ENCODE assay signal across 19 cellular contexts in the genomic region with DNA sequence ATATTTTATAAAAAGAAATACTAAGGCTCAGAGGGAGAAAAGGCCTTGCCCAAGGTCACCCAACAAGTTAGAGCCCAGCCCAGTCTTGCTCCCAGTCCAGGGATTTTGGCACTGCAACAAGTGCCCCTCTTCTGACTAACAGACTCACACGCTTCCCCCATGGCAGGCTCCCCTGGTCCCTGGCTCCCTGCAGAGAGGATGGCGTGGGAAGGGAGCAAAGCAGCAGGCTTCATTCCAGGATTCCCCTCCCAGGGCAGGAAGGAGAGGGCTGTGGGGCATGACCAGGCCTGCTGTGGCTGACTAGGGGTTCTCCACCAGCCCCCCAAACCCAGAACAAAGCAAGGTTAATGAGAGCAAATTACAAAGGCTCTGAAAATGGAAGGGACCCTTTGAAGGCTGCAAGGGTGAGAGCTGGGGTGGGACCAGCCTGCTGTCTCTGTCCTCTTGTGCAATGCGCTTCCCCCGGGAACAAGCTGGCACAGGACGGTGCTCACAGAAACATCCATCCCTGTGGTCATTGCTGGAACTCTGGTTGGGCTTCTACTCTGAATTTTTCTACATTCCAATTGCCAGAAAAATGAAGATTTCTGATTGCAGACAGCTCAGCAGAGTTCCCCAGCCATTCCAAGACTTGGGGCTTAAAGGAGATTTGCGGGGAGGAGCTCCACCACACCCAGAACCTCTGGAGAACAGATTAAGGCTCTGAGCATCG. TPM values are rescaled to one million over a fixed set of nuclear protein-coding genes. Genes with fewer than 3 reads are reported as not detected.
A peak's percentile ranks its signal among the peaks of the same experiment; 100 is the strongest.
DNase-seq lines count a peak whose midpoint lies in the region; ATAC-seq and TF ChIP-seq lines count a peak whose summit lies in the region.
"Had no signal": no experiment of that assay in that cellular context is flagged by ENCODE, and none has a peak within 500 bp of the region (broad histone marks: within the 10 kb centered on the region; RNA-seq: fewer than 3 reads in every experiment).

No MANE protein-coding gene starts in this region.

- H3K4me1 ChIP-seq in gastroesophageal sphincter, result no peaks in the 10 kb centered on the region
- H3K4me1 ChIP-seq: BLaER1 treated with 17β-estradiol and CSF1 and Interleukin-3, amounts not matched to agents 10 nM and 100 nM had no signal

- peaks cover 10% of the 10 kb centered on the region for H3K27me3 ChIP-seq in gastroesophageal sphincter
- H3K27me3 ChIP-seq: BLaER1 treated with 17β-estradiol and CSF1 and Interleukin-3, amounts not matched to agents 10 nM and 100 nM; neutrophil had no signal

- no peak overlapping the region for H3K4me3 ChIP-seq in gastroesophageal sphincter
- H3K4me3 ChIP-seq: BLaER1 treated with 17β-estradiol and CSF1 and Interleukin-3, amounts not matched to agents 10 nM and 100 nM; GM12878 had no signal

- TF ChIP-seq CTCF in gastroesophageal sphincter (IDR thresholded peaks at IDR 0.05), result no peak

- DNase-seq in EH (ENCODE audit: low read depth), result peak; percentile 81
- DNase-seq in astrocyte of the hippocampus (ENCODE audit: low read depth, low spot score), result peak; percentile 39
- no peak for DNase-seq in sciatic nerve (ENCODE audit: low spot score)
- DNase-seq in NCI-H128 (lab: John Stamatoyannopoulos, UW; ENCODE audit: unreplicated experiment), result no peak
- DNase-seq in NCI-H510A treated with DMSO at 0.1 percent for 48 hours (lab: John Stamatoyannopoulos, UW), result no peak
- DNase-seq in caudate nucleus (lab: John Stamatoyannopoulos, UW), result no peak
- DNase-seq: activated CD4-positive, alpha-beta T cell treated with anti-CD3 and anti-CD28 coated beads, Interleukin-2, amount 10 ng/mL, durations not matched to agents 24 days and 14 days; activated T-cell treated with anti-CD3 and anti-CD28 coated beads, Interleukin-2, amount 50 U/mL, for 24 hours; foreskin fibroblast; NCI-H2081; NCI-H774; SHP77; stimulated activated naive CD8-positive, alpha-beta T cell treated with anti-CD3 and anti-CD28 coated beads, Interleukin-15, amount 100 ng/mL, for 72 hours had no signal

- intact Hi-C loops in sciatic nerve (cut with DNase I), result no loop called here

- no peaks in the 10 kb centered on the region for H3K36me3 ChIP-seq in gastroesophageal sphincter
- H3K36me3 ChIP-seq: BLaER1 treated with 17β-estradiol and CSF1 and Interleukin-3, amounts not matched to agents 10 nM and 100 nM; neutrophil had no signal

- WGBS in gastroesophageal sphincter (ENCODE audit: low coverage in 1 of 2), 2 donors, result 66 to 69% methylated on average over 2 to 5 of the region's 7 CpGs

- H3K27ac ChIP-seq in gastroesophageal sphincter, result no peak overlapping the region
- no peak overlapping the region for H3K27ac ChIP-seq in caudate nucleus (ENCODE audit: low read depth, low read length)
- H3K27ac ChIP-seq: BLaER1 treated with 17β-estradiol and CSF1 and Interleukin-3, amounts not matched to agents 10 nM and 100 nM; HL-60; neutrophil had no signal

- TF ChIP-seq EP300 in gastroesophageal sphincter (IDR thresholded peaks at IDR 0.05), result no peak

- peak; percentile 53 for ATAC-seq in gastroesophageal sphincter
- peak; percentile 84 for ATAC-seq in sciatic nerve
- no peak for ATAC-seq in GM18511 (IDR thresholded peaks at IDR 0.05; ENCODE audit: unreplicated experiment)
- ATAC-seq: GM12878; stimulated activated naive CD8-positive, alpha-beta T cell treated with anti-CD3 and anti-CD28 coated beads, Interleukin-15, amount 100 ng/mL, for 72 hours had no signal

- no peak for TF ChIP-seq POLR2A in gastroesophageal sphincter (IDR thresholded peaks at IDR 0.05)

- H3K9me3 ChIP-seq in gastroesophageal sphincter, result no peaks in the 10 kb centered on the region
- H3K9me3 ChIP-seq: BLaER1 treated with 17β-estradiol and CSF1 and Interleukin-3, amounts not matched to agents 10 nM and 100 nM; neutrophil had no signal

RNA-seq across cellular contexts. Expression of a gene that starts 37.1 kb away (rescaled TPM):
- total RNA-seq in gastroesophageal sphincter, result 1 to 10 TPM in 1 of 4 donors, under 1 TPM in 2, not detected in 1; 0.13 to 5.6 (median 0.62) TPM
- 0.40 TPM for total RNA-seq in sciatic nerve
- total RNA-seq: activated CD4-positive, alpha-beta T cell treated with anti-CD3 and anti-CD28 coated beads, Interleukin-2, amount 10 ng/mL, durations not matched to agents 24 days and 14 days had no signal

RNA-seq across cellular contexts. Expression of a gene that starts 58.4 kb away (rescaled TPM):
- total RNA-seq in gastroesophageal sphincter (100 to 1,000 TPM; 194 to 521 (median 352) TPM), sciatic nerve (3,484 TPM)
- total RNA-seq: activated CD4-positive, alpha-beta T cell treated with anti-CD3 and anti-CD28 coated beads, Interleukin-2, amount 10 ng/mL, durations not matched to agents 24 days and 14 days had no signal

Comparison
In these comparisons a context has a peak if more than half of its experiments do, and no peak if none do; other contexts are left out.
1. DNase-seq: peak in EH (single experiment) and astrocyte of the hippocampus (single experiment); none in sciatic nerve (single experiment), NCI-H128 (single experiment), NCI-H510A treated with DMSO at 0.1 percent for 48 hours (single experiment) and caudate nucleus (0 of 61).